ENCODE assay signal across 27 cellular contexts in genomic region chr2:7016120-7016519, GRCh38.
"Had no signal": no experiment of that assay in that cellular context is flagged by ENCODE, and none has a peak within 500 bp of the region (broad histone marks: within the 10 kb centered on the region; RNA-seq: fewer than 3 reads in every experiment).

No MANE protein-coding gene starts in this region.

- H3K9me3 ChIP-seq: ascending aorta, pancreas, right lobe of liver, suprapubic skin, tibial artery, upper lobe of right lung had no signal

- H3K27ac Mint-ChIP-seq: activated naive CD4-positive, alpha-beta T cell treated with anti-CD3 and anti-CD28 coated beads for 36 hours; activated naive CD8-positive, alpha-beta T cell treated with anti-CD3 and anti-CD28 coated beads for 36 hours; activated T-helper 1 cell treated with anti-CD3 and anti-CD28 coated beads, Interleukin-12 subunit alpha, Interleukin-12 subunit beta, Interleukin-2, Interleukin-4 antibody, amounts not matched to agents 30 ng/mL and 10 ng/mL and 1 ng/mL, durations not matched to agents 14 hours and 24 hours and 36 hours; naive B cell; stimulated activated memory B cell treated with anti-CD40 and anti-IgM and Interleukin-4, amounts not matched to agents 10 μg/mL and 1 μg/mL and 100 μg/mL, for 72 hours; stimulated activated naive CD8-positive, alpha-beta T cell treated with anti-CD3 and anti-CD28 coated beads, Interleukin-15, amount 100 ng/mL, for 72 hours; T-helper 2 cell treated with Interferon-gamma antibody and Interleukin-4, amounts not matched to agents 5 μg/mL and 100 μg/mL, for 36 hours had no signal

- DNase-seq: activated CD4-positive, alpha-beta T cell treated with anti-CD3 and anti-CD28 coated beads for 4 hours; activated CD4-positive, alpha-beta T cell treated with anti-CD3 and anti-CD28 coated beads, Interleukin-2, amount 50 U/mL, for 4 hours; activated CD4-positive, CD25-positive, alpha-beta regulatory T cell; activated CD8-positive, alpha-beta memory T cell treated with anti-CD3 and anti-CD28 coated beads for 24 hours; activated effector memory CD4-positive, alpha-beta T cell treated with anti-CD3 and anti-CD28 coated beads, Interleukin-2, amount 50 U/mL, for 16 hours; activated naive CD4-positive, alpha-beta T cell treated with anti-CD3 and anti-CD28 coated beads for 36 hours; activated naive CD8-positive, alpha-beta T cell treated with anti-CD3 and anti-CD28 coated beads for 36 hours; activated T-cell treated with anti-CD3 and anti-CD28 coated beads, Interleukin-2, amount 50 U/mL, for 1 hour; caudate nucleus; cortex of kidney; kidney glomerular epithelial cell; mammary epithelial cell; naive B cell; pancreas; right lobe of liver; stimulated activated CD4-positive, alpha-beta T cell treated with anti-CD3 and anti-CD28 coated beads, Interleukin-4, amount 100 ng/mL, for 24 hours; stimulated activated naive CD8-positive, alpha-beta T cell treated with anti-CD3 and anti-CD28 coated beads, Interleukin-15, amount 100 ng/mL, for 72 hours; T-helper 1 cell; tibial artery; upper lobe of right lung had no signal

- ATAC-seq: right lobe of liver; stimulated activated memory B cell treated with anti-CD40 and anti-IgM and Interleukin-4, amounts not matched to agents 10 μg/mL and 1 μg/mL and 100 μg/mL, for 72 hours; stimulated activated naive CD8-positive, alpha-beta T cell treated with anti-CD3 and anti-CD28 coated beads, Interleukin-15, amount 100 ng/mL, for 72 hours; upper lobe of right lung had no signal

- H3K4me3 Mint-ChIP-seq: activated naive CD4-positive, alpha-beta T cell treated with anti-CD3 and anti-CD28 coated beads for 36 hours; activated naive CD8-positive, alpha-beta T cell treated with anti-CD3 and anti-CD28 coated beads for 36 hours; activated T-helper 1 cell treated with anti-CD3 and anti-CD28 coated beads, Interleukin-12 subunit alpha, Interleukin-12 subunit beta, Interleukin-2, Interleukin-4 antibody, amounts not matched to agents 30 ng/mL and 10 ng/mL and 1 ng/mL, durations not matched to agents 14 hours and 24 hours and 36 hours; naive B cell; stimulated activated memory B cell treated with anti-CD40 and anti-IgM and Interleukin-4, amounts not matched to agents 10 μg/mL and 1 μg/mL and 100 μg/mL, for 72 hours; stimulated activated naive CD8-positive, alpha-beta T cell treated with anti-CD3 and anti-CD28 coated beads, Interleukin-15, amount 100 ng/mL, for 72 hours; T-helper 2 cell treated with Interferon-gamma antibody and Interleukin-4, amounts not matched to agents 5 μg/mL and 100 μg/mL, for 36 hours had no signal

- H3K36me3 Mint-ChIP-seq: naive B cell; stimulated activated memory B cell treated with anti-CD40 and anti-IgM and Interleukin-4, amounts not matched to agents 10 μg/mL and 1 μg/mL and 100 μg/mL, for 72 hours had no signal

- H3K27me3 ChIP-seq: ascending aorta, pancreas, right lobe of liver, suprapubic skin, tibial artery, upper lobe of right lung had no signal

- H3K36me3 ChIP-seq: ascending aorta, right lobe of liver, upper lobe of right lung had no signal

- H3K4me3 ChIP-seq: ascending aorta, pancreas, right lobe of liver, skin epidermis, suprapubic skin, tibial artery, upper lobe of right lung had no signal

- H3K27me3 Mint-ChIP-seq: activated naive CD8-positive, alpha-beta T cell treated with anti-CD3 and anti-CD28 coated beads for 36 hours; brain; naive B cell; stimulated activated memory B cell treated with anti-CD40 and anti-IgM and Interleukin-4, amounts not matched to agents 10 μg/mL and 1 μg/mL and 100 μg/mL, for 72 hours; stimulated activated naive CD8-positive, alpha-beta T cell treated with anti-CD3 and anti-CD28 coated beads, Interleukin-15, amount 100 ng/mL, for 72 hours had no signal

- H3K27ac ChIP-seq: ascending aorta, pancreas, right lobe of liver, suprapubic skin, tibial artery, upper lobe of right lung had no signal

- H3K4me1 ChIP-seq: right lobe of liver, upper lobe of right lung had no signal

- H3K9me3 Mint-ChIP-seq: activated naive CD4-positive, alpha-beta T cell treated with anti-CD3 and anti-CD28 coated beads for 36 hours; activated naive CD8-positive, alpha-beta T cell treated with anti-CD3 and anti-CD28 coated beads for 36 hours; activated T-helper 1 cell treated with anti-CD3 and anti-CD28 coated beads, Interleukin-12 subunit alpha, Interleukin-12 subunit beta, Interleukin-2, Interleukin-4 antibody, amounts not matched to agents 30 ng/mL and 10 ng/mL and 1 ng/mL, durations not matched to agents 14 hours and 24 hours and 36 hours; brain; naive B cell; stimulated activated memory B cell treated with anti-CD40 and anti-IgM and Interleukin-4, amounts not matched to agents 10 μg/mL and 1 μg/mL and 100 μg/mL, for 72 hours; stimulated activated naive CD8-positive, alpha-beta T cell treated with anti-CD3 and anti-CD28 coated beads, Interleukin-15, amount 100 ng/mL, for 72 hours; T-helper 2 cell treated with Interferon-gamma antibody and Interleukin-4, amounts not matched to agents 5 μg/mL and 100 μg/mL, for 36 hours had no signal
